In genomic region chr2:11537951-11538350, GRCh38 we compare ENCODE assay signal across 21 cellular contexts.
"Had no signal": no experiment of that assay in that cellular context is flagged by ENCODE, and none has a peak within 500 bp of the region (broad histone marks: within the 10 kb centered on the region; RNA-seq: fewer than 3 reads in every experiment).

No MANE protein-coding gene starts in this region.

- H3K27ac Mint-ChIP-seq: naive thymus-derived CD8-positive, alpha-beta T cell had no signal

- H3K4me1 ChIP-seq: tibial artery, upper lobe of left lung had no signal

- DNase-seq: cortex of kidney; dorsolateral prefrontal cortex; effector CD8-positive, alpha-beta T cell; heart left ventricle; hippocampal formation; left colon; left ventricle myocardium superior; naive thymus-derived CD8-positive, alpha-beta T cell; nucleus accumbens; stimulated activated CD4-positive, alpha-beta T cell treated with anti-CD3 and anti-CD28 coated beads, Interleukin-2, amount 100 ng/mL, for 48 hours; stimulated activated naive CD8-positive, alpha-beta T cell treated with anti-CD3 and anti-CD28 coated beads, Interleukin-15, Interleukin-2, amounts not matched to agents 100 U/mL and 50 U/mL, for 24 hours; tibial artery; upper lobe of left lung had no signal

- H3K9me3 ChIP-seq: heart left ventricle, ovary, right atrium auricular region, suprapubic skin, tibial artery, upper lobe of left lung, vagina had no signal

- H3K36me3 ChIP-seq: heart left ventricle, ovary, right atrium auricular region, suprapubic skin, tibial artery, upper lobe of left lung, vagina had no signal

- H3K4me1 Mint-ChIP-seq: naive thymus-derived CD8-positive, alpha-beta T cell had no signal

- H3K4me3 ChIP-seq: dorsolateral prefrontal cortex, heart left ventricle, lung, ovary, right atrium auricular region, smooth muscle cell, suprapubic skin, tibial artery, upper lobe of left lung, vagina had no signal

- H3K4me2 ChIP-seq: smooth muscle cell had no signal

- ATAC-seq: esophagus mucosa; heart left ventricle; left colon; left ventricle myocardium superior; naive thymus-derived CD8-positive, alpha-beta T cell; stimulated activated naive CD8-positive, alpha-beta T cell treated with anti-CD3 and anti-CD28 coated beads, Interleukin-15, Interleukin-2, amounts not matched to agents 100 U/mL and 50 U/mL, for 24 hours had no signal

- H3K27me3 ChIP-seq: dorsolateral prefrontal cortex, ovary, right atrium auricular region, upper lobe of left lung, vagina had no signal

- H3K36me3 Mint-ChIP-seq: naive thymus-derived CD8-positive, alpha-beta T cell had no signal

- H3K4me3 Mint-ChIP-seq: naive thymus-derived CD8-positive, alpha-beta T cell; neural crest cell had no signal

- H3K27ac ChIP-seq: dorsolateral prefrontal cortex, heart left ventricle, right atrium auricular region, suprapubic skin, tibial artery, upper lobe of left lung, vagina had no signal

- H3K9me3 Mint-ChIP-seq: naive thymus-derived CD8-positive, alpha-beta T cell; neural crest cell had no signal
